1 cellular context compared by ENCODE assay signal in the genomic region with DNA sequence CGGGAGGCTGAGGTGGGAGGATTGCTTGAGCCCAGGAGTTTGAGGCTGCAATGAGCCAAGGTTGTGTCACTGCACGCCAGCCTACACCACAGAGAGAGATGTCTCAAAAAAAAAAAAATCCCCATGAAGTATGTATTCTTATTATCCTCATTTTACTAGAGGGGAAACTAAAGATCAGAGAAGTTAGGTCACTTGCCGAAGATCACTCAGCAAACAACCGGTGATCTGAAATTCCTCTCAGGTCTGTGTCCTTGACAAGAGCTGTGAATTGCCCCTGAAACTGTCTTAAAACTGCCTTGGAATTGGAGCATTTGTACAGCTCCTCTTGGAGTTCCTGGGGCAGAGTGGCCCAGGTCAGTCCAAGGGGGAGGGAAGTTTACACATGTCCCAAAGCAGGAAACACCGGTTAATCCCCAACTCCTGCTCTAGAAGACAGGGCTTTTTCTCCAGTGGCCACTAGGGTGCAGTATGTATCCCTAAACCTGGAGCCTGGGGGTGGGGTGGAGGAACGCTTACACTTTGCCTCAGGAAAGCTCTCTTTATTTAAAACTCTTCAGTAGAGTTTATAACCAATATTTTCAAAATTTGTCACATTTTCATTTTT.
A peak's percentile ranks its signal among the peaks of the same experiment; 100 is the strongest.
TF ChIP-seq lines count a peak whose summit lies in the region.

No MANE protein-coding gene starts in this region.

TF ChIP-seq in GM12878, 131 proteins besides CTCF, POLR2A, EP300 and RAD21 (continued from another document):
- TF ChIP-seq, protein P1, sequence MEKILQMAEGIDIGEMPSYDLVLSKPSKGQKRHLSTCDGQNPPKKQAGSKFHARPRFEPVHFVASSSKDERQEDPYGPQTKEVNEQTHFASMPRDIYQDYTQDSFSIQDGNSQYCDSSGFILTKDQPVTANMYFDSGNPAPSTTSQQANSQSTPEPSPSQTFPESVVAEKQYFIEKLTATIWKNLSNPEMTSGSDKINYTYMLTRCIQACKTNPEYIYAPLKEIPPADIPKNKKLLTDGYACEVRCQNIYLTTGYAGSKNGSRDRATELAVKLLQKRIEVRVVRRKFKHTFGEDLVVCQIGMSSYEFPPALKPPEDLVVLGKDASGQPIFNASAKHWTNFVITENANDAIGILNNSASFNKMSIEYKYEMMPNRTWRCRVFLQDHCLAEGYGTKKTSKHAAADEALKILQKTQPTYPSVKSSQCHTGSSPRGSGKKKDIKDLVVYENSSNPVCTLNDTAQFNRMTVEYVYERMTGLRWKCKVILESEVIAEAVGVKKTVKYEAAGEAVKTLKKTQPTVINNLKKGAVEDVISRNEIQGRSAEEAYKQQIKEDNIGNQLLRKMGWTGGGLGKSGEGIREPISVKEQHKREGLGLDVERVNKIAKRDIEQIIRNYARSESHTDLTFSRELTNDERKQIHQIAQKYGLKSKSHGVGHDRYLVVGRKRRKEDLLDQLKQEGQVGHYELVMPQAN (conservative IDR thresholded peaks at IDR 0.05): no peak
- no peak for TF ChIP-seq EGR1 (IDR thresholded peaks at IDR 0.05; ENCODE audit: borderline replicate concordance in 1 of 2, low read depth in 2 of 2, low read length in 2 of 2)
- TF ChIP-seq, protein P2, sequence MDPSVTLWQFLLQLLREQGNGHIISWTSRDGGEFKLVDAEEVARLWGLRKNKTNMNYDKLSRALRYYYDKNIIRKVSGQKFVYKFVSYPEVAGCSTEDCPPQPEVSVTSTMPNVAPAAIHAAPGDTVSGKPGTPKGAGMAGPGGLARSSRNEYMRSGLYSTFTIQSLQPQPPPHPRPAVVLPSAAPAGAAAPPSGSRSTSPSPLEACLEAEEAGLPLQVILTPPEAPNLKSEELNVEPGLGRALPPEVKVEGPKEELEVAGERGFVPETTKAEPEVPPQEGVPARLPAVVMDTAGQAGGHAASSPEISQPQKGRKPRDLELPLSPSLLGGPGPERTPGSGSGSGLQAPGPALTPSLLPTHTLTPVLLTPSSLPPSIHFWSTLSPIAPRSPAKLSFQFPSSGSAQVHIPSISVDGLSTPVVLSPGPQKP (IDR thresholded peaks at IDR 0.05; ENCODE audit: low read depth, low read length): no peak
- TF ChIP-seq FOXK2 (IDR thresholded peaks at IDR 0.05): no peak
- TF ChIP-seq KLF5 (IDR thresholded peaks at IDR 0.05; ENCODE audit: partially characterized antibody): no peak
- TF ChIP-seq RBBP5 (conservative IDR thresholded peaks at IDR 0.05): no peak
- no peak for TF ChIP-seq CREM (IDR thresholded peaks at IDR 0.05; ENCODE audit: low read depth)
- TF ChIP-seq, protein P3, sequence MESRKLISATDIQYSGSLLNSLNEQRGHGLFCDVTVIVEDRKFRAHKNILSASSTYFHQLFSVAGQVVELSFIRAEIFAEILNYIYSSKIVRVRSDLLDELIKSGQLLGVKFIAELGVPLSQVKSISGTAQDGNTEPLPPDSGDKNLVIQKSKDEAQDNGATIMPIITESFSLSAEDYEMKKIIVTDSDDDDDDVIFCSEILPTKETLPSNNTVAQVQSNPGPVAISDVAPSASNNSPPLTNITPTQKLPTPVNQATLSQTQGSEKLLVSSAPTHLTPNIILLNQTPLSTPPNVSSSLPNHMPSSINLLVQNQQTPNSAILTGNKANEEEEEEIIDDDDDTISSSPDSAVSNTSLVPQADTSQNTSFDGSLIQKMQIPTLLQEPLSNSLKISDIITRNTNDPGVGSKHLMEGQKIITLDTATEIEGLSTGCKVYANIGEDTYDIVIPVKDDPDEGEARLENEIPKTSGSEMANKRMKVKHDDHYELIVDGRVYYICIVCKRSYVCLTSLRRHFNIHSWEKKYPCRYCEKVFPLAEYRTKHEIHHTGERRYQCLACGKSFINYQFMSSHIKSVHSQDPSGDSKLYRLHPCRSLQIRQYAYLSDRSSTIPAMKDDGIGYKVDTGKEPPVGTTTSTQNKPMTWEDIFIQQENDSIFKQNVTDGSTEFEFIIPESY (IDR thresholded peaks at IDR 0.05): no peak
- 0 out of 2 replicates have a peak, but pooled peaks have one; percentile 27 for TF ChIP-seq YY1 (IDR thresholded peaks at IDR 0.05; ENCODE audit: low read depth, low read length)
- no peak for TF ChIP-seq BCL11A (IDR thresholded peaks at IDR 0.05; ENCODE audit: low read depth, low read length)
- TF ChIP-seq FOXM1 (IDR thresholded peaks at IDR 0.05; ENCODE audit: low read depth, low read length): 0 out of 2 replicates have a peak, but pooled peaks have one; percentile 15
- 0 out of 2 replicates have a peak, but pooled peaks have one; percentile 37 for TF ChIP-seq CHD2 (IDR thresholded peaks at IDR 0.05; ENCODE audit: borderline replicate concordance, low read depth, low read length)
- TF ChIP-seq, protein P4, sequence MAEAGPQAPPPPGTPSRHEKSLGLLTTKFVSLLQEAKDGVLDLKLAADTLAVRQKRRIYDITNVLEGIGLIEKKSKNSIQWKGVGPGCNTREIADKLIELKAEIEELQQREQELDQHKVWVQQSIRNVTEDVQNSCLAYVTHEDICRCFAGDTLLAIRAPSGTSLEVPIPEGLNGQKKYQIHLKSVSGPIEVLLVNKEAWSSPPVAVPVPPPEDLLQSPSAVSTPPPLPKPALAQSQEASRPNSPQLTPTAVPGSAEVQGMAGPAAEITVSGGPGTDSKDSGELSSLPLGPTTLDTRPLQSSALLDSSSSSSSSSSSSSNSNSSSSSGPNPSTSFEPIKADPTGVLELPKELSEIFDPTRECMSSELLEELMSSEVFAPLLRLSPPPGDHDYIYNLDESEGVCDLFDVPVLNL (IDR thresholded peaks at IDR 0.05; ENCODE audit: low read depth, low read length): no peak
- peak; percentile 58; the same call in 1 of the 2 replicates for TF ChIP-seq SMC3 (IDR thresholded peaks at IDR 0.05; ENCODE audit: borderline replicate concordance, low read length)
- no peak for TF ChIP-seq YBX1 (IDR thresholded peaks at IDR 0.05)
- TF ChIP-seq, protein P5, sequence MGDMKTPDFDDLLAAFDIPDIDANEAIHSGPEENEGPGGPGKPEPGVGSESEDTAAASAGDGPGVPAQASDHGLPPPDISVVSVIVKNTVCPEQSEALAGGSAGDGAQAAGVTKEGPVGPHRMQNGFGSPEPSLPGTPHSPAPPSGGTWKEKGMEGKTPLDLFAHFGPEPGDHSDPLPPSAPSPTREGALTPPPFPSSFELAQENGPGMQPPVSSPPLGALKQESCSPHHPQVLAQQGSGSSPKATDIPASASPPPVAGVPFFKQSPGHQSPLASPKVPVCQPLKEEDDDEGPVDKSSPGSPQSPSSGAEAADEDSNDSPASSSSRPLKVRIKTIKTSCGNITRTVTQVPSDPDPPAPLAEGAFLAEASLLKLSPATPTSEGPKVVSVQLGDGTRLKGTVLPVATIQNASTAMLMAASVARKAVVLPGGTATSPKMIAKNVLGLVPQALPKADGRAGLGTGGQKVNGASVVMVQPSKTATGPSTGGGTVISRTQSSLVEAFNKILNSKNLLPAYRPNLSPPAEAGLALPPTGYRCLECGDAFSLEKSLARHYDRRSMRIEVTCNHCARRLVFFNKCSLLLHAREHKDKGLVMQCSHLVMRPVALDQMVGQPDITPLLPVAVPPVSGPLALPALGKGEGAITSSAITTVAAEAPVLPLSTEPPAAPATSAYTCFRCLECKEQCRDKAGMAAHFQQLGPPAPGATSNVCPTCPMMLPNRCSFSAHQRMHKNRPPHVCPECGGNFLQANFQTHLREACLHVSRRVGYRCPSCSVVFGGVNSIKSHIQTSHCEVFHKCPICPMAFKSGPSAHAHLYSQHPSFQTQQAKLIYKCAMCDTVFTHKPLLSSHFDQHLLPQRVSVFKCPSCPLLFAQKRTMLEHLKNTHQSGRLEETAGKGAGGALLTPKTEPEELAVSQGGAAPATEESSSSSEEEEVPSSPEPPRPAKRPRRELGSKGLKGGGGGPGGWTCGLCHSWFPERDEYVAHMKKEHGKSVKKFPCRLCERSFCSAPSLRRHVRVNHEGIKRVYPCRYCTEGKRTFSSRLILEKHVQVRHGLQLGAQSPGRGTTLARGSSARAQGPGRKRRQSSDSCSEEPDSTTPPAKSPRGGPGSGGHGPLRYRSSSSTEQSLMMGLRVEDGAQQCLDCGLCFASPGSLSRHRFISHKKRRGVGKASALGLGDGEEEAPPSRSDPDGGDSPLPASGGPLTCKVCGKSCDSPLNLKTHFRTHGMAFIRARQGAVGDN (IDR thresholded peaks at IDR 0.05): no peak
- TF ChIP-seq JUNB (IDR thresholded peaks at IDR 0.05): no peak
- no peak for TF ChIP-seq HCFC1 (IDR thresholded peaks at IDR 0.05; ENCODE audit: low read length)
- TF ChIP-seq, protein P6, sequence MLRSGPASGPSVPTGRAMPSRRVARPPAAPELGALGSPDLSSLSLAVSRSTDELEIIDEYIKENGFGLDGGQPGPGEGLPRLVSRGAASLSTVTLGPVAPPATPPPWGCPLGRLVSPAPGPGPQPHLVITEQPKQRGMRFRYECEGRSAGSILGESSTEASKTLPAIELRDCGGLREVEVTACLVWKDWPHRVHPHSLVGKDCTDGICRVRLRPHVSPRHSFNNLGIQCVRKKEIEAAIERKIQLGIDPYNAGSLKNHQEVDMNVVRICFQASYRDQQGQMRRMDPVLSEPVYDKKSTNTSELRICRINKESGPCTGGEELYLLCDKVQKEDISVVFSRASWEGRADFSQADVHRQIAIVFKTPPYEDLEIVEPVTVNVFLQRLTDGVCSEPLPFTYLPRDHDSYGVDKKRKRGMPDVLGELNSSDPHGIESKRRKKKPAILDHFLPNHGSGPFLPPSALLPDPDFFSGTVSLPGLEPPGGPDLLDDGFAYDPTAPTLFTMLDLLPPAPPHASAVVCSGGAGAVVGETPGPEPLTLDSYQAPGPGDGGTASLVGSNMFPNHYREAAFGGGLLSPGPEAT (IDR thresholded peaks at IDR 0.05; ENCODE audit: low read depth): no peak
- TF ChIP-seq ZNF622 (IDR thresholded peaks at IDR 0.05): no peak
- no peak for TF ChIP-seq ETV6 (conservative IDR thresholded peaks at IDR 0.05 in 1 of 2, IDR thresholded peaks at IDR 0.05 in 1 of 2; ENCODE audit: borderline replicate concordance in 1 of 2, low read depth in 1 of 2)
- no peak for TF ChIP-seq ZZZ3 (IDR thresholded peaks at IDR 0.05; ENCODE audit: control insufficient read depth, insufficient read length, low read depth)
- no peak for TF ChIP-seq BACH1 (IDR thresholded peaks at IDR 0.05; ENCODE audit: borderline replicate concordance)
- TF ChIP-seq KAT2A (conservative IDR thresholded peaks at IDR 0.05; ENCODE audit: control insufficient read depth, low read depth, low read length): no peak
- TF ChIP-seq, protein P7, sequence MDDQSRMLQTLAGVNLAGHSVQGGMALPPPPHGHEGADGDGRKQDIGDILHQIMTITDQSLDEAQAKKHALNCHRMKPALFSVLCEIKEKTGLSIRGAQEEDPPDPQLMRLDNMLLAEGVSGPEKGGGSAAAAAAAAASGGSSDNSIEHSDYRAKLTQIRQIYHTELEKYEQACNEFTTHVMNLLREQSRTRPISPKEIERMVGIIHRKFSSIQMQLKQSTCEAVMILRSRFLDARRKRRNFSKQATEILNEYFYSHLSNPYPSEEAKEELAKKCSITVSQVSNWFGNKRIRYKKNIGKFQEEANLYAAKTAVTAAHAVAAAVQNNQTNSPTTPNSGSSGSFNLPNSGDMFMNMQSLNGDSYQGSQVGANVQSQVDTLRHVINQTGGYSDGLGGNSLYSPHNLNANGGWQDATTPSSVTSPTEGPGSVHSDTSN (IDR thresholded peaks at IDR 0.05; ENCODE audit: insufficient replicate concordance, low read depth, low read length): no peak
- TF ChIP-seq, protein P8, sequence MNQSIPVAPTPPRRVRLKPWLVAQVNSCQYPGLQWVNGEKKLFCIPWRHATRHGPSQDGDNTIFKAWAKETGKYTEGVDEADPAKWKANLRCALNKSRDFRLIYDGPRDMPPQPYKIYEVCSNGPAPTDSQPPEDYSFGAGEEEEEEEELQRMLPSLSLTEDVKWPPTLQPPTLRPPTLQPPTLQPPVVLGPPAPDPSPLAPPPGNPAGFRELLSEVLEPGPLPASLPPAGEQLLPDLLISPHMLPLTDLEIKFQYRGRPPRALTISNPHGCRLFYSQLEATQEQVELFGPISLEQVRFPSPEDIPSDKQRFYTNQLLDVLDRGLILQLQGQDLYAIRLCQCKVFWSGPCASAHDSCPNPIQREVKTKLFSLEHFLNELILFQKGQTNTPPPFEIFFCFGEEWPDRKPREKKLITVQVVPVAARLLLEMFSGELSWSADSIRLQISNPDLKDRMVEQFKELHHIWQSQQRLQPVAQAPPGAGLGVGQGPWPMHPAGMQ (IDR thresholded peaks at IDR 0.05; ENCODE audit: borderline replicate concordance): no peak
- no peak for TF ChIP-seq MYB (IDR thresholded peaks at IDR 0.05; ENCODE audit: borderline replicate concordance, low read depth, low read length)
